Comparison of ENCODE assay signal across 27 cellular contexts in genomic region chr13:110777251-110777820, GRCh38.
"Had no signal": no experiment of that assay in that cellular context is flagged by ENCODE, and none has a peak within 500 bp of the region (broad histone marks: within the 10 kb centered on the region; RNA-seq: fewer than 3 reads in every experiment).

No MANE protein-coding gene starts in this region.

- FAIRE-seq: colon, frontal cortex had no signal

- H3K27ac ChIP-seq: breast epithelium, cardiac muscle cell, esophagus muscularis mucosa had no signal

- DNase-seq: activated CD4-positive, alpha-beta memory T cell treated with anti-CD3 and anti-CD28 coated beads, Interleukin-2, amount 10 ng/mL, durations not matched to agents 7 days and 5 days; activated CD4-positive, alpha-beta T cell treated with anti-CD3 and anti-CD28 coated beads for 1 hour; activated CD4-positive, alpha-beta T cell treated with anti-CD3 and anti-CD28 coated beads for 4 hours; activated CD4-positive, alpha-beta T cell treated with anti-CD3 and anti-CD28 coated beads, Interleukin-2, amount 10 ng/mL, durations not matched to agents 7 days and 5 days; activated CD4-positive, alpha-beta T cell treated with anti-CD3 and anti-CD28 coated beads, Interleukin-2, amount 50 U/mL, for 4 hours; activated CD8-positive, alpha-beta memory T cell treated with anti-CD3 and anti-CD28 coated beads, Interleukin-2, amount 50 U/mL, for 48 hours; activated gamma-delta T cell; activated naive CD4-positive, alpha-beta T cell; activated naive CD4-positive, alpha-beta T cell treated with anti-CD3 and anti-CD28 coated beads, Interleukin-2, amount 10 ng/mL, durations not matched to agents 7 days and 5 days; activated naive CD8-positive, alpha-beta T cell treated with anti-CD3 and anti-CD28 coated beads, Interleukin-2, amount 10 ng/mL, durations not matched to agents 7 days and 5 days; activated T-cell treated with anti-CD3 and anti-CD28 coated beads for 4 hours; activated T-cell treated with anti-CD3 and anti-CD28 coated beads, Interleukin-2, amount 50 U/mL, for 24 hours; activated T-cell treated with anti-CD3 and anti-CD28 coated beads, Interleukin-2, amount 50 U/mL, for 72 hours; amniotic stem cell; anterior cingulate cortex; cortex of kidney; dermis blood vessel endothelial cell; effector CD4-positive, alpha-beta T cell; effector memory CD8-positive, alpha-beta T cell; erythroblast; foreskin fibroblast; T-helper 2 cell had no signal
